5 cellular contexts compared by ENCODE assay signal in genomic region chr1:185980891-185981290, GRCh38.
"Had no signal": no experiment of that assay in that cellular context is flagged by ENCODE, and none has a peak within 500 bp of the region (broad histone marks: within the 10 kb centered on the region; RNA-seq: fewer than 3 reads in every experiment).

No MANE protein-coding gene starts in this region.

- H3K4me3 Mint-ChIP-seq: GM23338, H9, IgD-negative memory B cell had no signal

- H3K9me3 Mint-ChIP-seq: GM23338, H9, IgD-negative memory B cell had no signal

- H3K4me3 ChIP-seq: GM23338 had no signal

- H3K36me3 Mint-ChIP-seq: IgD-negative memory B cell had no signal

- DNase-seq: H9, HCEC 1CT had no signal

- ATAC-seq: GM23338, HepG2 had no signal

- H3K27ac Mint-ChIP-seq: GM23338, H9, IgD-negative memory B cell had no signal

- H3K4me1 Mint-ChIP-seq: GM23338, IgD-negative memory B cell had no signal
